Comparison of ENCODE assay signal across 8 cellular contexts in the genomic region with DNA sequence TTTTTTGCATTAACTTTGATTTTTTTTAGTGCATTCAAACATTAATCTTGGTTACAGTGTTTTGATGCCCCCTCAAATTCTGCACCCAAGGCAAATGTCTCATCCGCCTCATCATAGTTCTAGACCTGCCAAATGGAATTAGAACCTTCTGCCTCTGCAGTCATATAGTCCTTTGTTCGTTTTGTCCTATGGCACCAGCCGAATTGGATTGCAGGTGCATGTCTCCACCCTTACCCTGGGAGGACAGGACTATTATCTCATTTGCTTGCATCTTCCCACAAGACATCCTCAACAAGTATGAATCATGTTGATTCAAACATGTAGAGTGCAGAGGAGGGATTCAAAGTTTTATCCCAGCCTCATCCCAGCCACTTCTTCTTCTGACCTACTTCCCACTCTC.
"Had no signal": no experiment of that assay in that cellular context is flagged by ENCODE, and none has a peak within 500 bp of the region (broad histone marks: within the 10 kb centered on the region; RNA-seq: fewer than 3 reads in every experiment).

No MANE protein-coding gene starts in this region.

- H3K4me3 Mint-ChIP-seq: GM23338, H9 had no signal

- H2AFZ ChIP-seq: GM23338 had no signal

- H3K9me3 Mint-ChIP-seq: GM23338, H9 had no signal

- ATAC-seq: GM23338, K562 had no signal

- DNase-seq: H9, HCEC 1CT, IMR-90 had no signal

- H3K27ac Mint-ChIP-seq: GM23338, H9 had no signal

- FAIRE-seq: H1, H54, HTR-8/SVneo, K562 had no signal

- H3K4me2 ChIP-seq: GM23338 had no signal

- H3K4me3 ChIP-seq: GM23338, K562 had no signal
